ENCODE assay signal across 2 cellular contexts in the genomic region with DNA sequence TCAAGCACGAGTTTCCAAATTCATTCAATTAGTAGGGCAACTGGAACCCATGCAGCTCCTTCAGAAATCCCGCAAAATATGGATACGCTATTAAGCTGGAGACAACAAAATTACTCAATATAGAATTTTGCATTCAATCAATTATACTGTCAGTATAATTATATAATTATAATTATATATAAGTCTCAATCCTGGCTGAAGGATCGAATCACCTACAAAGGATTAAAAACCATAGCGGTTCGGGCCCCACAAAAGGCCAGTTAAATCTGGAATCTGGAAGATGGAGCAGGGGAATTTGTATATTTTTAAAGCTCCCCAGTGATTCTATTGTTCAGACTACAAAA.
TF ChIP-seq lines count a peak whose summit lies in the region.

No MANE protein-coding gene starts in this region.

TF ChIP-seq in SK-N-SH, 30 proteins besides CTCF, POLR2A, EP300 and RAD21 (continued from another document):
- TF ChIP-seq MXI1 (IDR thresholded peaks at IDR 0.05; ENCODE audit: low read depth, low read length) = peak; percentile 45; the same call in 1 of the 2 replicates

TF ChIP-seq in SK-N-SH treated with all-trans-retinoic acid at 6 μM for 48 hours, 23 proteins besides CTCF, POLR2A, EP300 and RAD21 (continued from another document):
- TF ChIP-seq, protein P1, sequence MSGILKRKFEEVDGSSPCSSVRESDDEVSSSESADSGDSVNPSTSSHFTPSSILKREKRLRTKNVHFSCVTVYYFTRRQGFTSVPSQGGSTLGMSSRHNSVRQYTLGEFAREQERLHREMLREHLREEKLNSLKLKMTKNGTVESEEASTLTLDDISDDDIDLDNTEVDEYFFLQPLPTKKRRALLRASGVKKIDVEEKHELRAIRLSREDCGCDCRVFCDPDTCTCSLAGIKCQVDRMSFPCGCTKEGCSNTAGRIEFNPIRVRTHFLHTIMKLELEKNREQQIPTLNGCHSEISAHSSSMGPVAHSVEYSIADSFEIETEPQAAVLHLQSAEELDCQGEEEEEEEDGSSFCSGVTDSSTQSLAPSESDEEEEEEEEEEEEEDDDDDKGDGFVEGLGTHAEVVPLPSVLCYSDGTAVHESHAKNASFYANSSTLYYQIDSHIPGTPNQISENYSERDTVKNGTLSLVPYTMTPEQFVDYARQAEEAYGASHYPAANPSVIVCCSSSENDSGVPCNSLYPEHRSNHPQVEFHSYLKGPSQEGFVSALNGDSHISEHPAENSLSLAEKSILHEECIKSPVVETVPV (CRISPR knock-in tag; IDR thresholded peaks at IDR 0.05) = no peak
